In the genomic region with DNA sequence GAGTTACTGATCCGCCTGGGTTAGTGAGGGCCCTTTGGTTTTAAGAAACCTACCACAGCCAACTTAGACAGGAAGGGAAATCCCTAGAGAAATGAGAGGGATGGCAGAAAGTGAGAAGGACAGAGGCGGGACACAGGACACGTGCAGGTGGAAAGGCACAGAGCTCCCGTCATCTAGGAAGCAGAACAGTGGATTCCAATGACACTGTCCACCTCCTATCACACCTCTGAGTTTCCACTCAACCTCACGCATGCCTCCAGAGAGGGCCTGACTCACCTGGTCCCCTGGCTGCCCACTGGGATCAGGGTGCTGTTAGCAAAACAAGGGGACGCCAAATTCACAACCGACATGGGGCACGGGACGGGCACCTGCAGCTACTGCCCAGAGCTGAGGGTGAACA, we compare ENCODE assay signal across 20 cellular contexts. TPM values are rescaled to one million over a fixed set of nuclear protein-coding genes. Genes with fewer than 3 reads are reported as not detected.
A peak's percentile ranks its signal among the peaks of the same experiment; 100 is the strongest.
DNase-seq lines count a peak whose midpoint lies in the region; ATAC-seq and TF ChIP-seq lines count a peak whose summit lies in the region.
"Had no signal": no experiment of that assay in that cellular context is flagged by ENCODE, and none has a peak within 500 bp of the region (broad histone marks: within the 10 kb centered on the region; RNA-seq: fewer than 3 reads in every experiment).

No MANE protein-coding gene starts in this region.

- peak overlapping the region; percentile 34 for H3K14ac ChIP-seq in trophoblast cell (ENCODE audit: low read length)

- H4K91ac ChIP-seq in trophoblast cell (ENCODE audit: low read depth, low read length): peak overlapping the region; percentile 75

- no peak overlapping the region for H2BK5ac ChIP-seq in trophoblast cell (ENCODE audit: low read depth, low read length, poor library complexity)

- peaks cover 31 to 48% of the 10 kb centered on the region in 2 donors for H3K4me1 ChIP-seq in ascending aorta
- peaks cover 4 to 92% (median 31%) of the 10 kb centered on the region in 3 donors for H3K4me1 ChIP-seq in gastroesophageal sphincter
- H3K4me1 ChIP-seq in trophoblast cell (ENCODE audit: control insufficient read depth in 1 of 2, insufficient read depth in 2 of 2, low read length in 2 of 2): peaks cover 30 to 39% of the 10 kb centered on the region in 2 experiments
- peaks cover 0 to 17% (median 5%) of the 10 kb centered on the region in 4 donors for H3K4me1 ChIP-seq in transverse colon
- H3K4me1 ChIP-seq: BE2C had no signal

- H3K4me3 ChIP-seq in ascending aorta: no peak overlapping the region
- no peak overlapping the region for H3K4me3 ChIP-seq in gastroesophageal sphincter
- no peak overlapping the region for H3K4me3 ChIP-seq in trophoblast cell (ENCODE audit: low read depth, low read length)
- no peak overlapping the region for H3K4me3 ChIP-seq in transverse colon
- H3K4me3 ChIP-seq: GM12878, K562 had no signal

- no peak overlapping the region for H3K23ac ChIP-seq in trophoblast cell (ENCODE audit: low read length)

- ATAC-seq in gastroesophageal sphincter (no peak), HG02885 (IDR thresholded peaks at IDR 0.05; ENCODE audit: poor library complexity, unreplicated experiment) (no peak)
- ATAC-seq: GM12878, K562 had no signal

- peak overlapping the region; percentile 49 for H2AK5ac ChIP-seq in trophoblast cell (ENCODE audit: low read length)

- H3K27ac ChIP-seq in ascending aorta: peak overlapping the region; percentile 80 to 92
- peak overlapping the region; percentile 88 to 97 (median 96) for H3K27ac ChIP-seq in gastroesophageal sphincter
- no peak overlapping the region for H3K27ac ChIP-seq in trophoblast cell (ENCODE audit: low read depth, low read length)
- peak overlapping the region; percentile 81 to 87 (median 84) for H3K27ac ChIP-seq in transverse colon

- H3K79me2 ChIP-seq in trophoblast cell (ENCODE audit: control insufficient read depth, insufficient read depth, low read length, poor library complexity): no peaks in the 10 kb centered on the region

- TF ChIP-seq CTCF in ascending aorta (IDR thresholded peaks at IDR 0.05) (no peak), gastroesophageal sphincter (IDR thresholded peaks at IDR 0.05) (no peak), transverse colon (IDR thresholded peaks at IDR 0.05) (no peak)

- H3K4ac ChIP-seq in trophoblast cell (ENCODE audit: low read depth, low read length): no peak overlapping the region

- no peaks in the 10 kb centered on the region for H3K27me3 ChIP-seq in ascending aorta
- H3K27me3 ChIP-seq in gastroesophageal sphincter: no peaks in the 10 kb centered on the region
- H3K27me3 ChIP-seq in trophoblast cell (ENCODE audit: insufficient read depth, low read length): no peaks in the 10 kb centered on the region
- no peaks in the 10 kb centered on the region for H3K27me3 ChIP-seq in transverse colon
- H3K27me3 ChIP-seq: BE2C had no signal

- H3K79me1 ChIP-seq in trophoblast cell (ENCODE audit: low read length): peaks cover 9% of the 10 kb centered on the region

- in situ Hi-C loops in transverse colon (cut with MboI; ENCODE audit: low pct_ligation_motif_present in 1 of 4, low pct_unique_long_range_greater_than_20kb in 1 of 4, low sequenced_read_pairs in 3 of 4): no loop called here

- TF ChIP-seq EP300 in gastroesophageal sphincter (IDR thresholded peaks at IDR 0.05): no peak
- TF ChIP-seq EP300 in transverse colon (IDR thresholded peaks at IDR 0.05; ENCODE audit: low read depth): no peak

- TF ChIP-seq POLR2A in gastroesophageal sphincter (IDR thresholded peaks at IDR 0.05): no peak
- TF ChIP-seq POLR2A in transverse colon (IDR thresholded peaks at IDR 0.05): no peak

- peak overlapping the region; percentile 21 for H2BK120ac ChIP-seq in trophoblast cell (ENCODE audit: insufficient read depth, low read length, poor library complexity)

- WGBS in gastroesophageal sphincter (ENCODE audit: low coverage in 1 of 2), 2 donors: 44 to 60% methylated on average over 1 to 7 of the region's 9 CpGs
- no CpG with 5 or more reads among the region's 9 CpGs for WGBS in trophoblast cell (ENCODE audit: extremely low coverage, insufficient coverage, insufficient read length)
- 90% methylated on average over 7 to 9 of the region's 9 CpGs for WGBS in transverse colon (ENCODE audit: low coverage in 1 of 2), 2 donors

- H4K12ac ChIP-seq in trophoblast cell (ENCODE audit: low read depth, low read length): no peak overlapping the region

- DNase-seq in ascending aorta (ENCODE audit: low spot score in 2 of 2) (peak in 1 of 2 donors; percentile 65), trophoblast cell (no peak), transverse colon (no peak), NCI-H1048 (lab: John Stamatoyannopoulos, UW) (no peak), GDM1 (lab: John Stamatoyannopoulos, UW) (no peak)
- DNase-seq: BE2C; Calu3; CD4-positive, alpha-beta memory T cell; GOT3; NCI-H1105; NCI-H187; NCI-H2227 treated with DMSO at 0.1 percent for 48 hours; NCI-H510A treated with DMSO at 0.1 percent for 48 hours; NCI-H774; OCI-M1; SHP77 had no signal

- H3K9ac ChIP-seq in trophoblast cell (ENCODE audit: low read length): no peak overlapping the region

- H2AFZ ChIP-seq in trophoblast cell (ENCODE audit: insufficient read depth, low read length, poor library complexity): no peak overlapping the region

- intact Hi-C loops in ascending aorta (cut with DNase I) (loop anchor here (1.0 to 10.0 kb wide), 4 partner anchors 20 to 879 kb away; partner anchors contain the start of genes CPXM2 and FAM53B), transverse colon (cut with DNase I; ENCODE audit: low total_unique reads) (loop anchor here (5.0 kb wide), 1 partner anchor 102 kb away; no protein-coding TSS in a partner anchor)

- peak overlapping the region; percentile 4 for H4K8ac ChIP-seq in trophoblast cell (ENCODE audit: low read depth, low read length)

- no peak overlapping the region for H3K4me2 ChIP-seq in trophoblast cell (ENCODE audit: low read length)

- H3K9me3 ChIP-seq in ascending aorta (no peaks in the 10 kb centered on the region), gastroesophageal sphincter (no peaks in the 10 kb centered on the region), trophoblast cell (ENCODE audit: insufficient read depth, low read depth, low read length) (peaks cover 2% of the 10 kb centered on the region), transverse colon (no peaks in the 10 kb centered on the region)
- H3K9me3 ChIP-seq: BE2C had no signal

- H2BK12ac ChIP-seq in trophoblast cell (ENCODE audit: low read length): peak overlapping the region; percentile 78

- H3K36me3 ChIP-seq in ascending aorta (peaks cover 14 to 19% of the 10 kb centered on the region in 2 donors), gastroesophageal sphincter (peaks cover 0 to 12% of the 10 kb centered on the region in 2 donors), trophoblast cell (ENCODE audit: control insufficient read depth in 1 of 2, insufficient read depth in 2 of 2, low read length in 2 of 2) (no peaks in the 10 kb centered on the region), transverse colon (no peaks in the 10 kb centered on the region)
- H3K36me3 ChIP-seq: BE2C had no signal

- H3K18ac ChIP-seq in trophoblast cell (ENCODE audit: low read length): peak overlapping the region; percentile 47

RNA-seq across cellular contexts. Expression of gene CPXM2, which starts 26.3 kb away (rescaled TPM):
- total RNA-seq in ascending aorta (125 TPM), gastroesophageal sphincter (100 to 1,000 TPM in 1 of 4 donors, 10 to 100 TPM in 3; 57.1 to 165 (median 85.1) TPM), transverse colon (10 to 100 TPM in 3 of 4 donors, 1 to 10 TPM in 1; 7.8 to 19.1 (median 13.0) TPM)
- polyA plus RNA-seq in trophoblast cell (2013): 0.22 and 0.24 TPM in 2 replicates
- total RNA-seq: Calu3; CD4-positive, alpha-beta memory T cell; K562 had no signal
- polyA plus RNA-seq: CD4-positive, alpha-beta memory T cell; K562 had no signal
